Comparison of ENCODE assay signal across 10 cellular contexts in genomic region chr19:13633109-13633508, GRCh38.
A peak's percentile ranks its signal among the peaks of the same experiment; 100 is the strongest.
DNase-seq lines count a peak whose midpoint lies in the region; ATAC-seq and TF ChIP-seq lines count a peak whose summit lies in the region.
"Had no signal": no experiment of that assay in that cellular context is flagged by ENCODE, and none has a peak within 500 bp of the region (broad histone marks: within the 10 kb centered on the region; RNA-seq: fewer than 3 reads in every experiment).

No MANE protein-coding gene starts in this region.

- no peaks in the 10 kb centered on the region for H3K27me3 ChIP-seq in uterus
- H3K27me3 ChIP-seq in left lung = peaks cover 0 to 11% of the 10 kb centered on the region in 2 donors

- H3K4me3 Mint-ChIP-seq in HFFc6 (peak overlapping the region; percentile 35; the same call in 1 of the 2 replicates), progenitor cell of endocrine pancreas (ENCODE audit: low read depth) (peak overlapping the region; percentile 44)

- no peak for ATAC-seq in HG03025 (IDR thresholded peaks at IDR 0.05; ENCODE audit: low FRiP score, unreplicated experiment)
- no peak for ATAC-seq in HG03565 (IDR thresholded peaks at IDR 0.05; ENCODE audit: unreplicated experiment)
- ATAC-seq in left lung = no peak

- H3K4me1 Mint-ChIP-seq in HFFc6 (ENCODE audit: low read depth) = peaks cover 46% of the 10 kb centered on the region
- peaks cover 15% of the 10 kb centered on the region for H3K4me1 Mint-ChIP-seq in progenitor cell of endocrine pancreas (ENCODE audit: low read depth)

- H3K27ac ChIP-seq in uterus (no peak overlapping the region), left lung (no peak overlapping the region)

- H3K27ac Mint-ChIP-seq in HFFc6 (peak overlapping the region; percentile 57), progenitor cell of endocrine pancreas (peak overlapping the region; percentile 93)

- intact Hi-C loops in uterus (cut with DNase I; ENCODE audit: low total_unique reads) (no loop called here), left lung (cut with DNase I) (no loop called here)

- TF ChIP-seq CTCF in HFFc6 (IDR thresholded peaks at IDR 0.05) (no peak), progenitor cell of endocrine pancreas (IDR thresholded peaks at IDR 0.05; ENCODE audit: unreplicated experiment) (no peak), uterus (IDR thresholded peaks at IDR 0.05) (no peak), left lung (IDR thresholded peaks at IDR 0.05) (no peak)

- H3K4me1 ChIP-seq in uterus (no peaks in the 10 kb centered on the region), left lung (no peaks in the 10 kb centered on the region)

- no peak for TF ChIP-seq POLR2A in uterus (IDR thresholded peaks at IDR 0.05)

- DNase-seq in HFFc6 (peak; percentile 17), NCI-H446 treated with DMSO at 0.1 percent for 48 hours (lab: John Stamatoyannopoulos, UW) (peak; percentile 43), dermis blood vessel endothelial cell (peak; percentile 49), progenitor cell of endocrine pancreas (ENCODE audit: low spot score, unreplicated experiment) (peak; percentile 25), uterus (no peak), left lung (no peak)
- DNase-seq: activated CD8-positive, alpha-beta memory T cell treated with anti-CD3 and anti-CD28 coated beads for 24 hours; NK-92 treated with Interleukin-12 subunit alpha and Interleukin-12 subunit beta, amount 100 ng/mL, for 24 hours had no signal

- no peaks in the 10 kb centered on the region for H3K36me3 ChIP-seq in uterus
- H3K36me3 ChIP-seq in left lung = no peaks in the 10 kb centered on the region

- no peak overlapping the region for H3K4me3 ChIP-seq in uterus
- H3K4me3 ChIP-seq in left lung = no peak overlapping the region

- H3K27me3 Mint-ChIP-seq in HFFc6 (ENCODE audit: insufficient read depth) (no peaks in the 10 kb centered on the region; the same call in 1 of the 2 replicates), progenitor cell of endocrine pancreas (no peaks in the 10 kb centered on the region)

- peaks cover 11% of the 10 kb centered on the region for H3K36me3 Mint-ChIP-seq in HFFc6 (ENCODE audit: low read depth)
- no peaks in the 10 kb centered on the region for H3K36me3 Mint-ChIP-seq in progenitor cell of endocrine pancreas (ENCODE audit: insufficient read depth)

- H3K9me3 ChIP-seq in uterus (no peaks in the 10 kb centered on the region), left lung (no peaks in the 10 kb centered on the region)

- H3K9me3 Mint-ChIP-seq in HFFc6 = peaks cover 19% of the 10 kb centered on the region
- peaks cover 3% of the 10 kb centered on the region for H3K9me3 Mint-ChIP-seq in progenitor cell of endocrine pancreas (ENCODE audit: low read depth)

Comparison
In these comparisons a context has a peak if more than half of its experiments do, and no peak if none do; other contexts are left out.
1. DNase-seq: peak in HFFc6 (single experiment), NCI-H446 treated with DMSO at 0.1 percent for 48 hours (single experiment), dermis blood vessel endothelial cell (single experiment) and progenitor cell of endocrine pancreas (single experiment); none in uterus (0 of 2) and left lung (0 of 2).